Comparison of ENCODE assay signal across 8 cellular contexts in the genomic region with DNA sequence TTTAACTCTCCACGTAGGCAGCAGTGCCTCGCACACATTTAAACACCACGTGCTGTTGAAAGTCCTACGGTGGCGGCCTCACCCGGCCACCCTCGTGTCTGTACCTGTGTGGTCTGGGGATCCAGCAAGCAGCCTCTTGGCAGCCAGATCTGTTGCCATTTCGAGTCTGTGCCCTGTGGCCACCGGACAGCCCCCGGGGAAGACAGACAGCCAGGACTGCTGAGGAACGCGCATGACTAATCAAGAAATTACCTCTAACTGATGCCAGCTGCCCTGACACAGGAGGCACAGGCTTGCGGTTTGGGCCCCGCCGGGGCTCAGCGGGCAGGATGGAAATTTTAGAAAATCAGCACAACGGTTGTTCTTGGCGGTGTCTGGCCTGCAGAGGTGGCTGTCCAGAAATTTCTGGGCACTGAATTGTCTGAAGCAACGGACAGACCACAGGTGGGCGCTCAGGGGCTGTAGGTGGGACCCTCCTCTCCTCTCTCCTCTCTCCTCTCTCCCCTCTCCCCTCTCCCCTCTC. TPM values are rescaled to one million over a fixed set of nuclear protein-coding genes. Genes with fewer than 3 reads are reported as not detected.
DNase-seq lines count a peak whose midpoint lies in the region; ATAC-seq, FAIRE-seq and TF ChIP-seq lines count a peak whose summit lies in the region.

No MANE protein-coding gene starts in this region.

- no peak; the same call in 1 of the 2 replicates for TF ChIP-seq CTCF in PC-9 (conservative IDR thresholded peaks at IDR 0.05)
- TF ChIP-seq CTCF in D721Med (IDR thresholded peaks at IDR 0.05; ENCODE audit: insufficient read depth, missing control alignments): no peak

- H2AFZ ChIP-seq in PC-9: 0 out of 2 replicates have a peak overlapping the region, but pooled peaks have one; percentile 6

- no peak for FAIRE-seq in D721Med (lab: Jason Lieb, UNC)

- no peak overlapping the region for H3K4me3 ChIP-seq in PC-9

- peaks cover 9% of the 10 kb centered on the region; the same call in 1 of the 2 replicates for H3F3A ChIP-seq in PC-9 (ENCODE audit: insufficient read depth, low read depth)

- H3K27ac ChIP-seq in PC-9: no peak overlapping the region

- no peaks in the 10 kb centered on the region for H3K36me3 ChIP-seq in PC-9 (ENCODE audit: low read depth)

- H3K79me2 ChIP-seq in PC-9 (ENCODE audit: low read depth): no peaks in the 10 kb centered on the region

- H3K4me1 ChIP-seq in PC-9 (replicated peaks; ENCODE audit: insufficient read depth): peaks cover 8% of the 10 kb centered on the region; the same call in 1 of the 2 replicates

- no peaks in the 10 kb centered on the region for H3K9me2 ChIP-seq in PC-9 (ENCODE audit: insufficient read depth)

- no peaks in the 10 kb centered on the region for H3K9me3 ChIP-seq in PC-9 (ENCODE audit: insufficient read depth, low read depth)

- no TSS peak for BruUV-seq in PC-9 (replicated peaks; lab: Mats Ljungman, UMichigan)

- ATAC-seq in GM18858 (IDR thresholded peaks at IDR 0.05; ENCODE audit: unreplicated experiment) (peak; percentile 36), HG02885 (IDR thresholded peaks at IDR 0.05; ENCODE audit: poor library complexity, unreplicated experiment) (peak; percentile 31)

- DNase-seq in PC-9 (peak; percentile 49 to 71), islet precursor cell (peak; percentile 52), DMS53 treated with DMSO at 0.1 percent for 48 hours (lab: John Stamatoyannopoulos, UW; ENCODE audit: unreplicated experiment) (no peak), D721Med (ENCODE audit: insufficient read length, low spot score) (no peak)
- peak; percentile 81 to 85 for DNase-seq in activated T-cell treated with anti-CD3 and anti-CD28 coated beads, Interleukin-2, amount 50 U/mL, for 48 hours
- peak; percentile 36 to 65 (median 56) for DNase-seq in stimulated activated naive CD4-positive, alpha-beta T cell (lab: John Stamatoyannopoulos, UW)

- H3K27me3 ChIP-seq in PC-9 (ENCODE audit: insufficient read depth, low read depth): peaks cover 46% of the 10 kb centered on the region

- POLR2A ChIA-PET in PC-9 (lab: Charles Lee; ENCODE audit: unreplicated experiment): no interaction called here

- H4K20me1 ChIP-seq in PC-9 (ENCODE audit: insufficient read depth): no peaks in the 10 kb centered on the region

- H3K4me2 ChIP-seq in PC-9: peak overlapping the region; percentile 54

- CTCF ChIA-PET in PC-9 (lab: Charles Lee): no interaction called here

- intact Hi-C loops in PC-9 (cut with micrococcal nuclease; ENCODE audit: unreplicated experiment): no loop called here

RNA-seq across cellular contexts. Expression of a gene that starts 15.6 kb away (rescaled TPM):
- total RNA-seq in PC-9 (2021): 42.7 and 55.4 TPM in 2 replicates

Comparison
In these comparisons a context has a peak if more than half of its experiments do, and no peak if none do; other contexts are left out.
1. DNase-seq: peak in PC-9 (2 of 2), activated T-cell treated with anti-CD3 and anti-CD28 coated beads, Interleukin-2, amount 50 U/mL, for 48 hours (2 of 2), islet precursor cell (single experiment) and stimulated activated naive CD4-positive, alpha-beta T cell (6 of 6); none in DMS53 treated with DMSO at 0.1 percent for 48 hours (single experiment) and D721Med (single experiment).